Comparison of ENCODE assay signal across 1 cellular context in the genomic region with DNA sequence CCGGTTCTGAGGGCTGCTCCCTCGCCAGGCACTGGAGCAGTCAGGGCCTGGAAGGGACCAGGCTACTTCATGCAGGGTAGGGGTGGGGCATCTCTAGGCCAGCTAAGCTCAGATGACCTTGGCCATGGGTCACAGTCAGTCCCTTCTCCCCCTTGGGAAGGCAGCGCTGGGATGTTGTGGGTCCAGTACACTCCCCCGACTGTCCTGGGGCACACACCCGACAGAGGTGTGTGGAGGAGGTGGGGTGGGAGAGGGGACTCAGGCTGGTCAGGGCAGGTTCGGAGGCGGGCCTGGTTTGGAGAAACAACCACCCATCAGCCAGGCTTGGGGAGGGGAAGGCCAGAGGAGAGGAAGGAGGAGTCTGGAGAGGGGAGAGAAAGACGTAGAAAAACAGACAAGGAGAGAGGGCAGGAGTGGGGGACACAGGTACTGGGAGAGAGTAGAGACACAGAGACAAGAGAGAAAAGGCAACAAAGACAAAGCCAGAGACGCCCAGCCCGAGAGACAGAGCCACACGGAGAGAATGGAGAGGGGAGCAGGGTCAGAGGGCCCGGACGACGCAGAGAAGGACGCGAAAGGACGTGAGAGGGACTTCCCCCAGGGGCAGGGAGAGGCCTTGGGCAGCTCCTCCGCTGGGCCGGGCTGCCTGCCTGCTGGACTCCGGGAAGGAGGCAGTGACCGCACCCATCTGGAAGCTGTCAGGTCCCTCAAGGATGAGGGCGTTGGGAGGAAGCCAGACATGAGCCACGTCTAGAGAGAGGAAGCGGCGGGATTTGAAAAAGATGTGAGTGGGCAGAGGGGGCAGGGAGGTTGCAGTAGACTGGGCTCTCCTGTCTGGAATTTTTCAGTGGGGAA.
TF ChIP-seq lines count a peak whose summit lies in the region.

No MANE protein-coding gene starts in this region.

TF ChIP-seq in WTC11, 78 proteins besides CTCF, POLR2A, EP300 and RAD21 (continued from another document):
- peak; percentile 25; the same call in 1 of the 2 replicates for TF ChIP-seq PRDM15 (CRISPR knock-in tag; IDR thresholded peaks at IDR 0.05)
- TF ChIP-seq CBFB (CRISPR knock-in tag; IDR thresholded peaks at IDR 0.05; ENCODE audit: low read depth): 0 out of 2 replicates have a peak, but pooled peaks have one; percentile 26
- no peak for TF ChIP-seq ERG (CRISPR knock-in tag; IDR thresholded peaks at IDR 0.05)
- no peak for TF ChIP-seq ZNF219 (CRISPR knock-in tag; IDR thresholded peaks at IDR 0.05; ENCODE audit: borderline replicate concordance)
